Comparison of ENCODE assay signal across 8 cellular contexts in genomic region chrX:136209016-136209738, GRCh38. TPM values are rescaled to one million over a fixed set of nuclear protein-coding genes. Genes with fewer than 3 reads are reported as not detected.
DNase-seq lines count a peak whose midpoint lies in the region; ATAC-seq and TF ChIP-seq lines count a peak whose summit lies in the region.

No MANE protein-coding gene starts in this region.

- H3K27me3 Mint-ChIP-seq in naive thymus-derived CD4-positive, alpha-beta T cell: no peaks in the 10 kb centered on the region

- POLR2A ChIA-PET in naive thymus-derived CD4-positive, alpha-beta T cell (lab: Charles Lee): no interaction called here

- peaks cover 0 to 6% (median 3%) of the 10 kb centered on the region in 5 donors for H3K36me3 Mint-ChIP-seq in naive thymus-derived CD4-positive, alpha-beta T cell

- H3K4me3 ChIP-seq in naive thymus-derived CD4-positive, alpha-beta T cell (ENCODE audit: low read length): no peak overlapping the region

- ATAC-seq in esophagus mucosa (peak; percentile 27), GM18870 (IDR thresholded peaks at IDR 0.05; ENCODE audit: unreplicated experiment) (no peak), GM18873 (IDR thresholded peaks at IDR 0.05; ENCODE audit: low FRiP score, unreplicated experiment) (no peak)
- ATAC-seq in naive thymus-derived CD4-positive, alpha-beta T cell: peak; percentile 70

- H3K27ac Mint-ChIP-seq in naive thymus-derived CD4-positive, alpha-beta T cell: peak overlapping the region in 2 of 9 donors; percentile 70

- H3K4me1 Mint-ChIP-seq in naive thymus-derived CD4-positive, alpha-beta T cell: peaks cover 6 to 16% (median 10%) of the 10 kb centered on the region in 7 donors

- H3K36me3 ChIP-seq in naive thymus-derived CD4-positive, alpha-beta T cell (ENCODE audit: control insufficient read depth in 2 of 3, insufficient read depth in 3 of 3, low read length in 3 of 3): peaks cover 0 to 12% (median 0%) of the 10 kb centered on the region in 3 experiments

- H3K9me3 Mint-ChIP-seq in naive thymus-derived CD4-positive, alpha-beta T cell: no peaks in the 10 kb centered on the region

- H3K27me3 ChIP-seq in naive thymus-derived CD4-positive, alpha-beta T cell (ENCODE audit: control insufficient read depth in 2 of 2, insufficient read depth in 2 of 2, low read length in 2 of 2): no peaks in the 10 kb centered on the region

- in situ Hi-C loops in ACHN (cut with HindIII; ENCODE audit: low pct_ligation_motif_present, low pct_unique_long_range_greater_than_20kb, low sequenced_read_pairs): no loop called here
- in situ Hi-C loops in GM13976 (cut with MboI; ENCODE audit: low sequenced_read_pairs, unreplicated experiment): no loop called here

- no peak for TF ChIP-seq CTCF in GM13976 (IDR thresholded peaks at IDR 0.05; ENCODE audit: borderline replicate concordance, control extremely low read depth, extremely low read depth, insufficient read depth, missing control alignments)

- H3K9me3 ChIP-seq in naive thymus-derived CD4-positive, alpha-beta T cell (ENCODE audit: control insufficient read depth in 2 of 3, low read length in 3 of 3): no peaks in the 10 kb centered on the region

- DNase-seq in ACHN (peak; percentile 48), GM13976 (ENCODE audit: low spot score) (peak; percentile 57), UCSD-AML1 (lab: John Stamatoyannopoulos, UW; ENCODE audit: unreplicated experiment) (peak; percentile 24), SKM-1 (lab: John Stamatoyannopoulos, UW; ENCODE audit: unreplicated experiment) (no peak)
- peak in 7 of 9 donors; percentile 18 to 45 (median 33) for DNase-seq in naive thymus-derived CD4-positive, alpha-beta T cell

- intact Hi-C loops in naive thymus-derived CD4-positive, alpha-beta T cell (cut with micrococcal nuclease): loop anchor here (1.0 to 10.0 kb wide), 3 partner anchors 42 to 181 kb away; partner anchors contain the start of gene FHL1 (in 1 of the 2)

- H3K27ac ChIP-seq in naive thymus-derived CD4-positive, alpha-beta T cell (ENCODE audit: low read depth, low read length): no peak overlapping the region

- H3K4me3 Mint-ChIP-seq in naive thymus-derived CD4-positive, alpha-beta T cell: no peak overlapping the region

- H3K4me1 ChIP-seq in naive thymus-derived CD4-positive, alpha-beta T cell (ENCODE audit: control insufficient read depth in 2 of 2, insufficient read depth in 2 of 2, low read length in 2 of 2): peaks cover 11 to 15% of the 10 kb centered on the region in 2 donors

- CTCF ChIA-PET in naive thymus-derived CD4-positive, alpha-beta T cell (lab: Charles Lee): interaction anchor here (0.7 to 1.8 kb wide), 2 partner anchors 46 to 181 kb away, joined by 3 to 15 read pairs; no protein-coding TSS in a partner anchor

RNA-seq across cellular contexts. Expression of gene MAP7D3, which starts 42.0 kb away (rescaled TPM):
- 4.8 TPM for total RNA-seq in esophagus mucosa
- 10 to 100 TPM in 1 of 5 experiments, 1 to 10 TPM in 4; 5.9 to 15.8 (median 7.7) TPM for total RNA-seq in naive thymus-derived CD4-positive, alpha-beta T cell
- 1 to 10 TPM; 4.4 to 5.4 TPM for polyA plus RNA-seq in naive thymus-derived CD4-positive, alpha-beta T cell

Comparison
In these comparisons a context has a peak if more than half of its experiments do, and no peak if none do; other contexts are left out.
1. ATAC-seq: peak in esophagus mucosa (single experiment) and naive thymus-derived CD4-positive, alpha-beta T cell (single experiment); none in GM18870 (single experiment) and GM18873 (single experiment).